Comparison of ENCODE assay signal across 8 cellular contexts in genomic region chr19:45885556-45886426, GRCh38. TPM values are rescaled to one million over a fixed set of nuclear protein-coding genes. Genes with fewer than 3 reads are reported as not detected.
DNase-seq lines count a peak whose midpoint lies in the region; ATAC-seq, FAIRE-seq and TF ChIP-seq lines count a peak whose summit lies in the region.

Gene IRF2BP1 (minus strand): TSS chr19:45886141. CDS start chr19:45885774, 367 bp downstream.

- no peaks in the 10 kb centered on the region for H3K9me3 ChIP-seq in A549

- FAIRE-seq in A549 (lab: Jason Lieb, UNC) = no peak

- CTCF ChIA-PET in A549 (lab: Yijun Ruan, JAX) (interaction anchor here (0.6 to 12.8 kb wide), 22 partner anchors 9 to 550 kb away, joined by 3 to 315 read pairs (median 4); partner anchors contain the start of genes FOXA3, MYPOP, RSPH6A and SIX5), activated B cell treated with CpG ODN at 0.5 μM for 24 hours (lab: Charles Lee) (interaction anchor here (0.6 to 1.4 kb wide), 4 partner anchors 13 to 69 kb away, joined by 3 to 4 read pairs (median 4); partner anchors contain the start of genes FOXA3 and MYPOP)

- no peaks in the 10 kb centered on the region for H3K27me3 Mint-ChIP-seq in activated B cell treated with CpG ODN at 0.5 μM for 24 hours

- no peak; a peak in 1 of 5 replicates for TF ChIP-seq EP300 in A549 (IDR thresholded peaks at IDR 0.05)

- H3K4me2 ChIP-seq in A549 = peak within 1 kb of the TSS; percentile 87

- peaks cover 17% of the 10 kb centered on the region for H3K36me3 Mint-ChIP-seq in activated B cell treated with CpG ODN at 0.5 μM for 24 hours (ENCODE audit: low read depth)

- no peaks in the 10 kb centered on the region for H3K9me3 Mint-ChIP-seq in activated B cell treated with CpG ODN at 0.5 μM for 24 hours

- TF ChIP-seq CTCF in A549 (IDR thresholded peaks at IDR 0.05) (no peak), activated B cell treated with CpG ODN at 0.5 μM for 24 hours (IDR thresholded peaks at IDR 0.05) (no peak), cardiac fibroblast (IDR thresholded peaks at IDR 0.05; ENCODE audit: low read depth, low read length) (no peak)

- no peak for TF ChIP-seq RAD21 in A549 (conservative IDR thresholded peaks at IDR 0.05 in 1 of 2, IDR thresholded peaks at IDR 0.05 in 1 of 2)

- DNase-seq in A549 (ENCODE audit: low read depth in 1 of 2, low spot score in 1 of 2) = peak; percentile 96 to 97
- DNase-seq in NCI-H345 treated with DMSO at 0.1 percent for 48 hours (lab: John Stamatoyannopoulos, UW; ENCODE audit: unreplicated experiment) = peak; percentile 47
- peak; percentile 87 for DNase-seq in activated B cell treated with CpG ODN at 0.5 μM for 24 hours
- DNase-seq in cardiac fibroblast (ENCODE audit: low read depth in 2 of 2) = peak; percentile 95 to 96
- DNase-seq in inferior parietal cortex (ENCODE audit: extremely low spot score) = peak; percentile 97
- peak; percentile 85 for DNase-seq in smooth muscle cell of the brain vasculature (ENCODE audit: low read depth, low spot score)

- H3K4me1 ChIP-seq in A549 = peaks cover 45% of the 10 kb centered on the region

- peak within 1 kb of the TSS; percentile 94 for H3K27ac Mint-ChIP-seq in activated B cell treated with CpG ODN at 0.5 μM for 24 hours

- H3K4me3 ChIP-seq in A549 (peak within 1 kb of the TSS; percentile 87), cardiac fibroblast (replicated peaks in 1 of 2; ENCODE audit: low read depth in 2 of 2, low read length in 2 of 2) (peak within 1 kb of the TSS; percentile 58 to 73)

- peak within 1 kb of the TSS; percentile 95 to 97 for H3K27ac ChIP-seq in A549

- H3K4me1 Mint-ChIP-seq in activated B cell treated with CpG ODN at 0.5 μM for 24 hours = peaks cover 33% of the 10 kb centered on the region

- TF ChIP-seq POLR2A in A549 (IDR thresholded peaks at IDR 0.05; ENCODE audit: low read length) = peak; percentile 52

- WGBS in A549 (ENCODE audit: missing lambda C conversion rate) = 2% methylated on average over 18 of the region's 107 CpGs

- POLR2A ChIA-PET in A549 (lab: Yijun Ruan, JAX) = interaction anchor here (0.6 to 2.8 kb wide), 16 partner anchors 17 to 1371 kb away, joined by 3 to 30 read pairs (median 5); partner anchors contain the start of genes CCDC61, FOXA3, MYPOP and SYMPK
- POLR2A ChIA-PET in activated B cell treated with CpG ODN at 0.5 μM for 24 hours (lab: Charles Lee) = interaction anchor here (0.6 to 5.0 kb wide), 17 partner anchors 14 to 1662 kb away, joined by 3 to 60 read pairs (median 4); partner anchors contain the start of genes CCDC61, FOXA3, MYPOP and PPP1R13L

- ATAC-seq in A549 (peak; percentile 67 to 76), GM18868 (IDR thresholded peaks at IDR 0.05; ENCODE audit: unreplicated experiment) (peak; percentile 47), HG03139 (IDR thresholded peaks at IDR 0.05; ENCODE audit: unreplicated experiment) (peak; percentile 39), activated B cell treated with CpG ODN at 0.5 μM for 24 hours (ENCODE audit: low read depth) (peak; percentile 69)

- intact Hi-C loops in activated B cell treated with CpG ODN at 0.5 μM for 24 hours (cut with micrococcal nuclease) = loop anchor here (1.0 to 10.0 kb wide), 7 partner anchors 17 to 459 kb away; partner anchors contain the start of genes CCDC61, FBXO46, MYPOP and PPP5C

- peak within 1 kb of the TSS; percentile 92 for H3K4me3 Mint-ChIP-seq in activated B cell treated with CpG ODN at 0.5 μM for 24 hours

TF ChIP-seq in A549, 52 proteins besides CTCF, POLR2A, EP300 and RAD21:
- TF ChIP-seq RCOR1 (IDR thresholded peaks at IDR 0.05; ENCODE audit: low read depth, low read length) (peak; percentile 82; the same call in 1 of the 2 replicates), RFX5 (IDR thresholded peaks at IDR 0.05) (peak; percentile 44; the same call in 1 of the 2 replicates), CBX2 (IDR thresholded peaks at IDR 0.05; ENCODE audit: borderline replicate concordance, low read depth) (no peak), JUN (IDR thresholded peaks at IDR 0.05) (peak; percentile 51 to 57; a peak in 3 of 5 replicates), BCL3 (IDR thresholded peaks at IDR 0.05) (peak; percentile 65; the same call in 1 of the 3 replicates), FOSB (CRISPR knock-in tag; IDR thresholded peaks at IDR 0.05) (no peak), CEBPB (IDR thresholded peaks at IDR 0.05) (peak; percentile 90 to 97), BHLHE40 (IDR thresholded peaks at IDR 0.05; ENCODE audit: low read depth, low read length) (no peak), CHD4 (IDR thresholded peaks at IDR 0.05; ENCODE audit: borderline replicate concordance) (0 out of 2 replicates have a peak, but pooled peaks have one; percentile 27), GATA3 (IDR thresholded peaks at IDR 0.05; ENCODE audit: borderline replicate concordance) (peak; percentile 6; the same call in 1 of the 2 replicates), MAZ (IDR thresholded peaks at IDR 0.05; ENCODE audit: borderline replicate concordance, low read depth, low read length) (0 out of 2 replicates have a peak, but pooled peaks have one; percentile 61), SMC3 (IDR thresholded peaks at IDR 0.05) (peak; percentile 3; the same call in 1 of the 3 replicates), FOSL2 (IDR thresholded peaks at IDR 0.05) (no peak), FOSL2 (CRISPR knock-in tag; IDR thresholded peaks at IDR 0.05) (no peak), E2F6 (IDR thresholded peaks at IDR 0.05; ENCODE audit: borderline replicate concordance, low read depth) (peak; percentile 69; the same call in 1 of the 2 replicates), ELK1 (IDR thresholded peaks at IDR 0.05; ENCODE audit: low read depth, low read length) (no peak), ATOH8 (CRISPR knock-in tag; IDR thresholded peaks at IDR 0.05; ENCODE audit: low read depth) (peak; percentile 31; the same call in 1 of the 2 replicates), PHF8 (IDR thresholded peaks at IDR 0.05; ENCODE audit: borderline replicate concordance, low read depth) (peak; percentile 35; the same call in 1 of the 2 replicates), RARB (CRISPR knock-in tag; IDR thresholded peaks at IDR 0.05) (no peak), MAX (IDR thresholded peaks at IDR 0.05) (peak; percentile 64; the same call in 1 of the 2 replicates), HDAC2 (IDR thresholded peaks at IDR 0.05) (no peak)
TF ChIP-seq in A549: peak in this region for 13.

RNA-seq across cellular contexts. Expression of gene IRF2BP1, which starts in this region (rescaled TPM):
- 9.5 and 10.9 TPM in 2 replicates for polyA plus RNA-seq in A549 (2011; rRNA removed)
- polyA plus RNA-seq in A549 (2012; cell fraction: cytosol; rRNA removed) = 17.2 and 27.7 TPM in 2 replicates
- polyA plus RNA-seq in A549 (2012; cell fraction: nucleus; rRNA removed) = 17.1 and 29.4 TPM in 2 replicates
- 20.1 to 23.1 TPM (median 21.3 TPM) in 3 replicates for polyA plus RNA-seq in A549 (2017; fragmentation: RNase III; extraction: RNeasy Plus Mini Kit Qiagen cat#74134 plus additional on column Dnase treatment)
- 10.2 and 13.7 TPM in 2 replicates for polyA minus RNA-seq in A549 (2011; rRNA and poly(A)+ RNA removed)
- total RNA-seq in activated B cell treated with CpG ODN at 0.5 μM for 24 hours = 14.8 and 17.5 TPM in 2 replicates

Comparison
In these comparisons a context has a peak if more than half of its experiments do, and no peak if none do; other contexts are left out.
1. Peak in every context shown above with its lines: DNase-seq, ATAC-seq, H3K4me3 ChIP-seq and H3K27ac ChIP-seq.
2. DNase-seq: peak in every context shown above with its lines; median percentile 97 in inferior parietal cortex; 96 in A549; 96 in cardiac fibroblast; 87 in activated B cell treated with CpG ODN at 0.5 μM for 24 hours; 85 in smooth muscle cell of the brain vasculature; 47 in NCI-H345 treated with DMSO at 0.1 percent for 48 hours.